ENCODE assay signal across 15 cellular contexts in the genomic region with DNA sequence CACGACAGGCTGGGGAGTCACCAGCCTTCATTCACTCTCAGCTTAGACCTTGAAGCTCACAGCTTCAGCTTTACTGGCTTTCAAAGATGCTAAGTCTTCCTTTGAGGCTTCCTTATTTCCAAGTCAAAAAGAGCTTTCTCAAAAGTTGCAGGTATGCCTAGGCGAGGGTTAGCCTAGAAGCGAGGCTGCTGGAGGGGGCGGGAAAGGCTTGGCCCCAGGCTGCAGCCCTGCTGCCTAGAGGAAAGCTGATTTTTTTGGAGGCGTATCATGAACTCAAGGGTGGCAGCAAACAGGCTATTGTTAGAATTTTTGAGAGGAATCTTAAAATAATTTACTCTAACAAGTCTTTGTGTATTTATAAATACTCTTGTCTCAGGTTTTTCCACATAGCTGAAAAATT.
"Had no signal": no experiment of that assay in that cellular context is flagged by ENCODE, and none has a peak within 500 bp of the region (broad histone marks: within the 10 kb centered on the region; RNA-seq: fewer than 3 reads in every experiment).

No MANE protein-coding gene starts in this region.

- DNase-seq: activated CD4-positive, alpha-beta T cell treated with anti-CD3 and anti-CD28 coated beads for 4 hours; activated CD8-positive, alpha-beta memory T cell treated with anti-CD3 and anti-CD28 coated beads, Interleukin-2, amount 50 U/mL, for 48 hours; activated CD8-positive, alpha-beta T cell treated with anti-CD3 and anti-CD28 coated beads, Interleukin-2, amount 10 ng/mL, durations not matched to agents 7 days and 5 days; activated naive CD4-positive, alpha-beta T cell treated with Interleukin-2 at 50 U/mL for 16 hours; activated T-cell treated with anti-CD3 and anti-CD28 coated beads, Interleukin-2, amount 50 U/mL, for 72 hours; left lung; mammary epithelial cell; mucosa of descending colon; naive thymus-derived CD4-positive, alpha-beta T cell; stimulated activated CD4-positive, alpha-beta T cell treated with anti-CD3 and anti-CD28 coated beads, Interleukin-15, amount 100 ng/mL, for 24 hours; stimulated activated CD4-positive, alpha-beta T cell treated with anti-CD3 and anti-CD28 coated beads, Interleukin-4, amount 100 ng/mL, for 1 hour; stimulated activated naive CD4-positive, alpha-beta T cell; T-cell had no signal

- ATAC-seq: activated CD8-positive, alpha-beta T cell treated with anti-CD3 and anti-CD28 coated beads, Interleukin-2, amount 10 ng/mL, durations not matched to agents 7 days and 5 days; activated T-cell treated with anti-CD3 and anti-CD28 coated beads, Interleukin-2, amount 50 U/mL, for 72 hours; esophagus mucosa; mucosa of descending colon; naive thymus-derived CD4-positive, alpha-beta T cell; T-cell had no signal

- H3K27ac Mint-ChIP-seq: activated CD8-positive, alpha-beta T cell treated with anti-CD3 and anti-CD28 coated beads, Interleukin-2, amount 10 ng/mL, durations not matched to agents 7 days and 5 days; activated T-cell treated with anti-CD3 and anti-CD28 coated beads, Interleukin-2, amount 50 U/mL, for 72 hours had no signal

- H3K9me3 ChIP-seq: left lung, mucosa of descending colon, tibial nerve had no signal

- H3K27me3 Mint-ChIP-seq: naive thymus-derived CD4-positive, alpha-beta T cell; T-cell had no signal

- H3K36me3 Mint-ChIP-seq: T-cell had no signal

- H3K4me3 ChIP-seq: left lung, mucosa of descending colon, tibial nerve had no signal

- H3K27me3 ChIP-seq: left lung, tibial nerve had no signal

- H3K36me3 ChIP-seq: left lung, tibial nerve had no signal

- H3K27ac ChIP-seq: left lung, tibial nerve had no signal

- H3K4me3 Mint-ChIP-seq: activated CD8-positive, alpha-beta T cell treated with anti-CD3 and anti-CD28 coated beads, Interleukin-2, amount 10 ng/mL, durations not matched to agents 7 days and 5 days; activated T-cell treated with anti-CD3 and anti-CD28 coated beads, Interleukin-2, amount 50 U/mL, for 72 hours; T-cell had no signal

- H3K9me3 Mint-ChIP-seq: activated T-cell treated with anti-CD3 and anti-CD28 coated beads, Interleukin-2, amount 50 U/mL, for 72 hours; T-cell had no signal
